Comparison of ENCODE assay signal across 13 cellular contexts in the genomic region with DNA sequence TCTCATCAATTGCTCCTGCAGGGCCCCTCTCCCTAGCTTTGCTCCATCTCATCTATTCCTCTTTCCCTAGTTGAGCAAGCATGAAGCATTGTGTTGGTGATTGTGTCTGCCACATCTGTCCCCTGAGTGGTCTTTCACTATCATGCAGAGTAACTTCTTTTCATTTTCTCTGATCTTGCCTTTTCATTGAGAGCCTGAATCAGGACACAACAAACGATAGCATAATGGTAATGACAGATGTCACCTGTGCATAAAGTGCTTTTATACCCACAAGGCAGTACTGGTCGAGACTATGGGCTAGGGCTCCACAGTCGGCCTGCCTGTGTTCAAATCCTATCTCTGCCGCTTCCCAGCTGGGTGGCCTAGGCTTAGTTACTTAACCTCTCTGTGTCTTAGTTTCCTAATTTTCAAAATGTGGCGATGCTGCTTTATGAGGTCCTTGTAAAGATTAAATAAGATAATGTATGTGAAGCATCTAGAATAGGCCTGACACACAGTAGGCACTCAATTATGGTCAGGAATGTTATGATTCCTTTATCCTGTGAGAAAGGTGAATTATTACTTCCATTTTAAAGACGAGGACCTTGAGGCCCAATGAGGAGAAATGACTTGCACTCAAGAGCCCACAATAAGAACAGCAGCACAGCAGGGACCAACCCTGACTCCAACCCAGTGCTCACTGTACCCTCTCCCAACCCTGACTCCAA.
A peak's percentile ranks its signal among the peaks of the same experiment; 100 is the strongest.
DNase-seq lines count a peak whose midpoint lies in the region; ATAC-seq and TF ChIP-seq lines count a peak whose summit lies in the region.
"Had no signal": no experiment of that assay in that cellular context is flagged by ENCODE, and none has a peak within 500 bp of the region (broad histone marks: within the 10 kb centered on the region; RNA-seq: fewer than 3 reads in every experiment).

No MANE protein-coding gene starts in this region.

- H3K4me1 Mint-ChIP-seq in activated naive CD4-positive, alpha-beta T cell treated with anti-CD3 and anti-CD28 coated beads, Interleukin-2, amount 50 U/mL, for 24 hours = no peaks in the 10 kb centered on the region
- H3K4me1 Mint-ChIP-seq in progenitor cell of endocrine pancreas (ENCODE audit: low read depth) = peaks cover 2% of the 10 kb centered on the region

- H3K9me3 Mint-ChIP-seq in activated naive CD4-positive, alpha-beta T cell treated with anti-CD3 and anti-CD28 coated beads, Interleukin-2, amount 50 U/mL, for 24 hours = no peaks in the 10 kb centered on the region
- peaks cover 4% of the 10 kb centered on the region for H3K9me3 Mint-ChIP-seq in progenitor cell of endocrine pancreas (ENCODE audit: low read depth)

- no peak overlapping the region for H3K4me3 Mint-ChIP-seq in activated naive CD4-positive, alpha-beta T cell treated with anti-CD3 and anti-CD28 coated beads, Interleukin-2, amount 50 U/mL, for 24 hours
- H3K4me3 Mint-ChIP-seq in progenitor cell of endocrine pancreas (ENCODE audit: low read depth) = no peak overlapping the region

- H3K36me3 Mint-ChIP-seq in activated naive CD4-positive, alpha-beta T cell treated with anti-CD3 and anti-CD28 coated beads, Interleukin-2, amount 50 U/mL, for 24 hours = peaks cover 3% of the 10 kb centered on the region
- H3K36me3 Mint-ChIP-seq in progenitor cell of endocrine pancreas (ENCODE audit: insufficient read depth) = no peaks in the 10 kb centered on the region

- TF ChIP-seq CTCF in cardiac fibroblast (IDR thresholded peaks at IDR 0.05; ENCODE audit: low read depth, low read length) = no peak
- no peak for TF ChIP-seq CTCF in progenitor cell of endocrine pancreas (IDR thresholded peaks at IDR 0.05; ENCODE audit: unreplicated experiment)

- peak overlapping the region; percentile 11 for H3K27ac Mint-ChIP-seq in activated naive CD4-positive, alpha-beta T cell treated with anti-CD3 and anti-CD28 coated beads, Interleukin-2, amount 50 U/mL, for 24 hours
- peak overlapping the region; percentile 82 for H3K27ac Mint-ChIP-seq in progenitor cell of endocrine pancreas

- peaks cover 5% of the 10 kb centered on the region for H3K27me3 Mint-ChIP-seq in activated naive CD4-positive, alpha-beta T cell treated with anti-CD3 and anti-CD28 coated beads, Interleukin-2, amount 50 U/mL, for 24 hours
- H3K27me3 Mint-ChIP-seq in progenitor cell of endocrine pancreas = peaks cover 16% of the 10 kb centered on the region

- ATAC-seq in HG02798 (IDR thresholded peaks at IDR 0.05; ENCODE audit: poor library complexity, unreplicated experiment) (no peak), HG03135 (IDR thresholded peaks at IDR 0.05; ENCODE audit: unreplicated experiment) (no peak)

- DNase-seq in activated naive CD4-positive, alpha-beta T cell treated with anti-CD3 and anti-CD28 coated beads, Interleukin-2, amount 50 U/mL, for 16 hours = no peak
- DNase-seq in NAMALWA (ENCODE audit: low spot score) (peak; percentile 64), cardiac fibroblast (ENCODE audit: low read depth in 2 of 2) (peak; percentile 4 to 7), progenitor cell of endocrine pancreas (ENCODE audit: low spot score, unreplicated experiment) (no peak), glomerular visceral epithelial cell (ENCODE audit: extremely low spot score) (no peak)
- DNase-seq: AML-193; cerebellar nuclear complex; GF-D8; stimulated activated CD4-positive, alpha-beta T cell treated with anti-CD3 and anti-CD28 coated beads, Interleukin-4, amount 100 ng/mL, for 1 hour had no signal

- H3K4me3 ChIP-seq in cardiac fibroblast (replicated peaks in 1 of 2; ENCODE audit: low read depth in 2 of 2, low read length in 2 of 2) = no peak overlapping the region
- H3K4me3 ChIP-seq: SK-N-MC had no signal

Comparison
In these comparisons a context has a peak if more than half of its experiments do, and no peak if none do; other contexts are left out.
1. DNase-seq: peak in NAMALWA (single experiment) and cardiac fibroblast (2 of 2); none in activated naive CD4-positive, alpha-beta T cell treated with anti-CD3 and anti-CD28 coated beads, Interleukin-2, amount 50 U/mL, for 16 hours (single experiment), progenitor cell of endocrine pancreas (single experiment) and glomerular visceral epithelial cell (single experiment).